ENCODE assay signal across 8 cellular contexts in genomic region chr6:14037402-14038277, GRCh38.
DNase-seq lines count a peak whose midpoint lies in the region; ATAC-seq and TF ChIP-seq lines count a peak whose summit lies in the region.

No MANE protein-coding gene starts in this region.

- H3K4me3 ChIP-seq in WI38 (ENCODE audit: low read depth, low read length) = peak overlapping the region; percentile 25; the same call in 1 of the 2 replicates

- H3K27me3 Mint-ChIP-seq in HFFc6 (ENCODE audit: insufficient read depth) = peaks cover 10% of the 10 kb centered on the region
- H3K27me3 Mint-ChIP-seq in effector memory CD8-positive, alpha-beta T cell = peaks cover 51 to 64% of the 10 kb centered on the region in 2 donors
- peaks cover 11% of the 10 kb centered on the region for H3K27me3 Mint-ChIP-seq in nephron progenitor cell (ENCODE audit: low read depth, poor library complexity)

- peak overlapping the region; percentile 40 for H3K4me3 Mint-ChIP-seq in HFFc6
- H3K4me3 Mint-ChIP-seq in effector memory CD8-positive, alpha-beta T cell = no peak overlapping the region
- no peak overlapping the region for H3K4me3 Mint-ChIP-seq in nephron progenitor cell

- no peak for TF ChIP-seq CTCF in AG09319 (IDR thresholded peaks at IDR 0.05; ENCODE audit: low read depth, low read length)
- no peak for TF ChIP-seq CTCF in HFFc6 (IDR thresholded peaks at IDR 0.05)
- no peak for TF ChIP-seq CTCF in WI38 (IDR thresholded peaks at IDR 0.05; ENCODE audit: low read depth, low read length)
- TF ChIP-seq CTCF in nephron progenitor cell (IDR thresholded peaks at IDR 0.05) = no peak

- ATAC-seq in HG02973 (IDR thresholded peaks at IDR 0.05; ENCODE audit: unreplicated experiment) = no peak
- ATAC-seq in effector memory CD8-positive, alpha-beta T cell (replicated peaks) = no peak
- ATAC-seq in GM19023 (IDR thresholded peaks at IDR 0.05; ENCODE audit: unreplicated experiment) = no peak

- H3K27ac Mint-ChIP-seq in HFFc6 (peak overlapping the region; percentile 63), nephron progenitor cell (no peak overlapping the region)
- no peak overlapping the region for H3K27ac Mint-ChIP-seq in effector memory CD8-positive, alpha-beta T cell

- H3K4me1 Mint-ChIP-seq in HFFc6 (ENCODE audit: low read depth) = peaks cover 40% of the 10 kb centered on the region
- no peaks in the 10 kb centered on the region for H3K4me1 Mint-ChIP-seq in effector memory CD8-positive, alpha-beta T cell (ENCODE audit: low read depth in 2 of 2)
- peaks cover 8% of the 10 kb centered on the region for H3K4me1 Mint-ChIP-seq in nephron progenitor cell

- H3K9me3 Mint-ChIP-seq in HFFc6 (no peaks in the 10 kb centered on the region), nephron progenitor cell (no peaks in the 10 kb centered on the region)
- H3K9me3 Mint-ChIP-seq in effector memory CD8-positive, alpha-beta T cell = no peaks in the 10 kb centered on the region

- DNase-seq in AG09319 (ENCODE audit: extremely low read depth, low read depth) = peak; percentile 15
- peak; percentile 73 for DNase-seq in HFFc6
- DNase-seq in glomerular visceral epithelial cell (ENCODE audit: extremely low spot score) = peak; percentile 25
- DNase-seq in effector memory CD8-positive, alpha-beta T cell = no peak
- DNase-seq in nephron progenitor cell = no peak

- H3K36me3 Mint-ChIP-seq in HFFc6 (ENCODE audit: low read depth) (no peaks in the 10 kb centered on the region), nephron progenitor cell (ENCODE audit: low read depth) (no peaks in the 10 kb centered on the region)
- H3K36me3 Mint-ChIP-seq in effector memory CD8-positive, alpha-beta T cell (ENCODE audit: insufficient read depth) = no peaks in the 10 kb centered on the region

Comparison
In these comparisons a context has a peak if more than half of its experiments do, and no peak if none do; other contexts are left out.
1. DNase-seq: peak in AG09319 (single experiment), HFFc6 (single experiment) and glomerular visceral epithelial cell (single experiment); none in effector memory CD8-positive, alpha-beta T cell (0 of 3) and nephron progenitor cell (single experiment).